In genomic region chr1:228487336-228488106, GRCh38 we compare ENCODE assay signal across 8 cellular contexts. TPM values are rescaled to one million over a fixed set of nuclear protein-coding genes. Genes with fewer than 3 reads are reported as not detected.
DNase-seq lines count a peak whose midpoint lies in the region; ATAC-seq and TF ChIP-seq lines count a peak whose summit lies in the region.

Gene RNF187, plus strand, starts transcription at chr1:228487382.

- peaks cover 4% of the 10 kb centered on the region for H3K27me3 Mint-ChIP-seq in nephron (ENCODE audit: low read depth)

- ATAC-seq in GM21786 (IDR thresholded peaks at IDR 0.05; ENCODE audit: unreplicated experiment): peak; percentile 18

- TF ChIP-seq CTCF in esophagus squamous epithelium (IDR thresholded peaks at IDR 0.05): no peak
- no peak for TF ChIP-seq CTCF in nephron (IDR thresholded peaks at IDR 0.05; ENCODE audit: unreplicated experiment in 3 of 3)
- TF ChIP-seq CTCF in suprapubic skin (IDR thresholded peaks at IDR 0.05): no peak

- intact Hi-C loops in esophagus squamous epithelium (cut with DNase I): no loop called here

- peaks cover 12 to 50% (median 24%) of the 10 kb centered on the region in 3 donors for H3K4me1 ChIP-seq in esophagus squamous epithelium
- H3K4me1 ChIP-seq in suprapubic skin: peaks cover 43% of the 10 kb centered on the region

- TF ChIP-seq POLR2A in GM10847 (IDR thresholded peaks at IDR 0.05; ENCODE audit: extremely low read depth, insufficient read length): peak; percentile 51
- TF ChIP-seq POLR2A in esophagus squamous epithelium (IDR thresholded peaks at IDR 0.05): peak in 1 of 4 donors; percentile 41
- peak in 1 of 2 donors; percentile 29 for TF ChIP-seq POLR2A in suprapubic skin (IDR thresholded peaks at IDR 0.05)

- WGBS in esophagus squamous epithelium, 2 donors: 0% methylated on average over 4 to 5 of the region's 112 CpGs
- 0% methylated on average over 27 of the region's 112 CpGs for WGBS in suprapubic skin

- H3K36me3 ChIP-seq in esophagus squamous epithelium (peaks cover 4 to 34% (median 4%) of the 10 kb centered on the region in 3 donors), suprapubic skin (peaks cover 20% of the 10 kb centered on the region)

- H3K36me3 Mint-ChIP-seq in nephron (ENCODE audit: low read depth): peaks cover 25% of the 10 kb centered on the region

- H3K27ac ChIP-seq in esophagus squamous epithelium (peak within 1 kb of the TSS; percentile 95 to 100 (median 98)), suprapubic skin (peak within 1 kb of the TSS; percentile 99)

- peak within 1 kb of the TSS; percentile 97 to 100 (median 99) for H3K4me3 Mint-ChIP-seq in nephron

- H3K4me3 ChIP-seq in esophagus squamous epithelium (peak within 1 kb of the TSS; percentile 54 to 93 (median 86)), suprapubic skin (peak within 1 kb of the TSS; percentile 73)

- DNase-seq in Kasumi-1 (lab: John Stamatoyannopoulos, UW) (peak; percentile 17 to 28), esophagus squamous epithelium (lab: John Stamatoyannopoulos, UW) (no peak), suprapubic skin (ENCODE audit: low spot score in 2 of 2) (peak; percentile 91 to 92), NCI-H1930 (lab: John Stamatoyannopoulos, UW) (no peak)
- DNase-seq in activated CD8-positive, alpha-beta memory T cell treated with anti-CD3 and anti-CD28 coated beads for 4 hours (ENCODE audit: low read depth in 2 of 2): peak; percentile 63 to 68

- TF ChIP-seq EP300 in suprapubic skin (IDR thresholded peaks at IDR 0.05): no peak

- H3K4me1 Mint-ChIP-seq in nephron: peaks cover 23% of the 10 kb centered on the region

- H3K27me3 ChIP-seq in esophagus squamous epithelium (no peaks in the 10 kb centered on the region), suprapubic skin (no peaks in the 10 kb centered on the region)

- no peaks in the 10 kb centered on the region for H3K9me3 ChIP-seq in esophagus squamous epithelium
- no peaks in the 10 kb centered on the region for H3K9me3 ChIP-seq in suprapubic skin

- H3K9me3 Mint-ChIP-seq in nephron: no peaks in the 10 kb centered on the region

- peak within 1 kb of the TSS; percentile 100 for H3K27ac Mint-ChIP-seq in nephron

RNA-seq across cellular contexts. Expression of gene RNF187, which starts in this region (rescaled TPM):
- total RNA-seq in esophagus squamous epithelium: 10 to 100 TPM; 33.4 to 74.7 (median 60.0) TPM
- 10 to 100 TPM; 55.6 to 99.6 (median 57.7) TPM for total RNA-seq in suprapubic skin

Comparison
In these comparisons a context has a peak if more than half of its experiments do, and no peak if none do; other contexts are left out.
1. DNase-seq: peak in Kasumi-1 (2 of 2), activated CD8-positive, alpha-beta memory T cell treated with anti-CD3 and anti-CD28 coated beads for 4 hours (2 of 2) and suprapubic skin (2 of 2); none in esophagus squamous epithelium (single experiment) and NCI-H1930 (0 of 2).